In genomic region chr11:17354070-17354924, GRCh38 we compare ENCODE assay signal across 8 cellular contexts. TPM values are rescaled to one million over a fixed set of nuclear protein-coding genes. Genes with fewer than 3 reads are reported as not detected.
DNase-seq lines count a peak whose midpoint lies in the region; ATAC-seq and TF ChIP-seq lines count a peak whose summit lies in the region.

No MANE protein-coding gene starts in this region.

- peak overlapping the region; percentile 21; the same call in 1 of the 2 replicates for H3K9ac ChIP-seq in OCI-LY3 (ENCODE audit: low read length)

- no peaks in the 10 kb centered on the region for H4K20me1 ChIP-seq in OCI-LY3 (ENCODE audit: insufficient read depth, low read length)

- intact Hi-C loops in esophagus muscularis mucosa (cut with DNase I): no loop called here

- peak overlapping the region in 5 of 6 donors; percentile 58 to 93 (median 83) for H3K27ac Mint-ChIP-seq in naive B cell

- WGBS in esophagus muscularis mucosa: 22% methylated on average over 9 of the region's 9 CpGs

- no peaks in the 10 kb centered on the region for H3K36me3 ChIP-seq in OCI-LY3 (replicated peaks; ENCODE audit: low read depth, low read length)
- peaks cover 0 to 7% (median 3%) of the 10 kb centered on the region in 4 donors for H3K36me3 ChIP-seq in esophagus muscularis mucosa

- peak; percentile 33 to 41 for ATAC-seq in naive B cell (ENCODE audit: low read depth in 2 of 2)

- H3K9me3 ChIP-seq in OCI-LY3 (ENCODE audit: insufficient read depth, low read length) (no peaks in the 10 kb centered on the region), esophagus muscularis mucosa (no peaks in the 10 kb centered on the region)

- no peaks in the 10 kb centered on the region for H3K79me2 ChIP-seq in OCI-LY3 (ENCODE audit: low read length)

- no peaks in the 10 kb centered on the region for H3K36me3 Mint-ChIP-seq in naive B cell

- H3K9me3 Mint-ChIP-seq in naive B cell: peaks cover 0 to 5% (median 2%) of the 10 kb centered on the region in 7 donors

- DNase-seq in activated T-cell treated with anti-CD3 and anti-CD28 coated beads for 1 hour (ENCODE audit: low read depth) (peak; percentile 47), HuH-7.5 (ENCODE audit: low spot score) (peak; percentile 52), activated T-cell treated with anti-CD3 and anti-CD28 coated beads for 24 hours (ENCODE audit: low read depth) (peak; percentile 56), esophagus muscularis mucosa (ENCODE audit: extremely low spot score) (no peak), naive B cell (peak; percentile 68), stromal cell of bone marrow (ENCODE audit: low read depth) (peak; percentile 65)
- DNase-seq in activated T-cell treated with anti-CD3 and anti-CD28 coated beads, Interleukin-2, amount 50 U/mL, for 1 hour: no peak

- TF ChIP-seq CTCF in OCI-LY3 (IDR thresholded peaks at IDR 0.05; ENCODE audit: low read depth, low read length) (peak; percentile 58), esophagus muscularis mucosa (IDR thresholded peaks at IDR 0.05) (peak; percentile 54 to 69 (median 55))

- H3K4me1 ChIP-seq in OCI-LY3 (ENCODE audit: low read length): peaks cover 3% of the 10 kb centered on the region
- peaks cover 13 to 34% (median 23%) of the 10 kb centered on the region in 4 donors for H3K4me1 ChIP-seq in esophagus muscularis mucosa

- no peak for TF ChIP-seq EP300 in esophagus muscularis mucosa (IDR thresholded peaks at IDR 0.05)

- H3K4me3 ChIP-seq in OCI-LY3 (ENCODE audit: low read length) (peak overlapping the region; percentile 78), esophagus muscularis mucosa (peak overlapping the region; percentile 58 to 85 (median 72))

- H3K27me3 Mint-ChIP-seq in naive B cell: peaks cover 6 to 13% (median 11%) of the 10 kb centered on the region in 3 donors

- H3K4me3 Mint-ChIP-seq in naive B cell: peak overlapping the region; percentile 81 to 96 (median 92)

- H2AFZ ChIP-seq in OCI-LY3 (ENCODE audit: low read depth, low read length): peak overlapping the region; percentile 83

- peaks cover 10 to 35% (median 34%) of the 10 kb centered on the region in 3 donors for H3K4me1 Mint-ChIP-seq in naive B cell

- TF ChIP-seq POLR2A in esophagus muscularis mucosa (IDR thresholded peaks at IDR 0.05; ENCODE audit: low read depth): no peak

- H3K27me3 ChIP-seq in OCI-LY3 (ENCODE audit: low read depth, low read length) (peaks cover 28% of the 10 kb centered on the region), esophagus muscularis mucosa (no peaks in the 10 kb centered on the region)

- H3K4me2 ChIP-seq in OCI-LY3 (ENCODE audit: low read length): peak overlapping the region; percentile 83

- no peak overlapping the region for H3K27ac ChIP-seq in OCI-LY3 (ENCODE audit: low read length)
- peak overlapping the region; percentile 82 to 94 (median 88) for H3K27ac ChIP-seq in esophagus muscularis mucosa (replicated peaks in 1 of 4)

RNA-seq across cellular contexts. Expression of gene NCR3LG1, which starts 2.7 kb away (rescaled TPM):
- total RNA-seq in esophagus muscularis mucosa: 1 to 10 TPM; 1.7 to 3.6 (median 2.4) TPM
- under 1 TPM in 2 of 6 donors, not detected in 4; 0.19 to 0.20 TPM for polyA plus RNA-seq in naive B cell (ENCODE audit: low read depth in 6 of 6)

RNA-seq across cellular contexts. Expression of gene KCNJ11, which starts 34.2 kb away (rescaled TPM):
- 1 to 10 TPM in 2 of 4 donors, under 1 TPM in 1, not detected in 1; 0.66 to 6.5 (median 2.5) TPM for total RNA-seq in esophagus muscularis mucosa
- polyA plus RNA-seq in naive B cell (ENCODE audit: low read depth in 6 of 6): under 1 TPM in 2 of 6 donors, not detected in 4; 0.49 to 0.67 TPM

Comparison
In these comparisons a context has a peak if more than half of its experiments do, and no peak if none do; other contexts are left out.
1. DNase-seq: peak in activated T-cell treated with anti-CD3 and anti-CD28 coated beads for 1 hour (single experiment), HuH-7.5 (single experiment), activated T-cell treated with anti-CD3 and anti-CD28 coated beads for 24 hours (single experiment), naive B cell (single experiment) and stromal cell of bone marrow (single experiment); none in activated T-cell treated with anti-CD3 and anti-CD28 coated beads, Interleukin-2, amount 50 U/mL, for 1 hour (single experiment) and esophagus muscularis mucosa (single experiment).